Comparison of ENCODE assay signal across 2 cellular contexts in the genomic region with DNA sequence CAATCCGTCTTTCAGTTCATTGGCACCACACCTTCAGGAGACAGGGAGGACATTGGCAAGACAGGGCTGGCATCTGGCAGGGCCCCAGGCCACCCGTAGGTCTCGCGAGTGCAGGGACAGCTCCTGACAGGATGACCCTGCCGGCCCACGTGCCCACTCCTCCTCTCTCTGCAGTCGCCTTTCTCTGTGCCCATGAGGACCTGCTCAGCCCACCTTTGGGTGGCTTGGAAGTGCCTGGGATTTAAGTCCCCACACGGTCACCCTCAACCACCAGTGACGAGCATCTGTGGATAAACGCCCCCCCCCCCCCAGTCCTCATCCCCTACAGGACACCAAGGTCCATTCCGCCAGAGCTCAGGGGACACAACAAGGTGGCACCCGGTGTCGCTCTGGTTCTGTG.
TF ChIP-seq lines count a peak whose summit lies in the region.

No MANE protein-coding gene starts in this region.

TF ChIP-seq in IMR-90, 13 proteins besides CTCF, POLR2A, EP300 and RAD21:
- TF ChIP-seq CEBPB (IDR thresholded peaks at IDR 0.05; ENCODE audit: low read depth, low read length) = no peak
- TF ChIP-seq MAZ (IDR thresholded peaks at IDR 0.05; ENCODE audit: borderline replicate concordance, low read depth, low read length) = no peak
- no peak for TF ChIP-seq NFE2L2 (IDR thresholded peaks at IDR 0.05; ENCODE audit: low read depth, low read length)
- no peak for TF ChIP-seq RCOR1 (IDR thresholded peaks at IDR 0.05; ENCODE audit: insufficient replicate concordance, low read length)
- TF ChIP-seq FOS (IDR thresholded peaks at IDR 0.05; ENCODE audit: low read depth, low read length) = no peak
TF ChIP-seq in IMR-90: peak in this region for 0.

TF ChIP-seq in H1, 55 proteins besides CTCF, POLR2A, EP300 and RAD21:
- TF ChIP-seq, protein P1, sequence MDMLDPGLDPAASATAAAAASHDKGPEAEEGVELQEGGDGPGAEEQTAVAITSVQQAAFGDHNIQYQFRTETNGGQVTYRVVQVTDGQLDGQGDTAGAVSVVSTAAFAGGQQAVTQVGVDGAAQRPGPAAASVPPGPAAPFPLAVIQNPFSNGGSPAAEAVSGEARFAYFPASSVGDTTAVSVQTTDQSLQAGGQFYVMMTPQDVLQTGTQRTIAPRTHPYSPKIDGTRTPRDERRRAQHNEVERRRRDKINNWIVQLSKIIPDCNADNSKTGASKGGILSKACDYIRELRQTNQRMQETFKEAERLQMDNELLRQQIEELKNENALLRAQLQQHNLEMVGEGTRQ (IDR thresholded peaks at IDR 0.05; ENCODE audit: low read length) = no peak
- TF ChIP-seq EGR1 (IDR thresholded peaks at IDR 0.05; ENCODE audit: borderline replicate concordance, low read depth, low read length) (no peak), TCF12 (IDR thresholded peaks at IDR 0.05; ENCODE audit: low read depth, low read length) (no peak), TEAD4 (IDR thresholded peaks at IDR 0.05; ENCODE audit: low read depth, low read length) (no peak), SRF (IDR thresholded peaks at IDR 0.05; ENCODE audit: low read depth, low read length) (no peak)
